ENCODE assay signal across 8 cellular contexts in genomic region chr12:92185052-92185451, GRCh38. TPM values are rescaled to one million over a fixed set of nuclear protein-coding genes. Genes with fewer than 3 reads are reported as not detected.
DNase-seq lines count a peak whose midpoint lies in the region; ATAC-seq and TF ChIP-seq lines count a peak whose summit lies in the region.

No MANE protein-coding gene starts in this region.

- H3K4me3 ChIP-seq in MG63 (no peak overlapping the region), right cardiac atrium (ENCODE audit: low read length) (no peak overlapping the region)

- DNase-seq in KBM-7 (peak; percentile 48), midbrain (lab: John Stamatoyannopoulos, UW) (peak; percentile 22), MG63 (no peak), HFFc6 (no peak), right cardiac atrium (no peak), DMS53 treated with DMSO at 0.1 percent for 48 hours (lab: John Stamatoyannopoulos, UW; ENCODE audit: unreplicated experiment) (no peak)

- H3K27ac Mint-ChIP-seq in HFFc6 = no peak overlapping the region

- no peaks in the 10 kb centered on the region for H3K9me3 Mint-ChIP-seq in HFFc6

- no peak overlapping the region for H3K4me3 Mint-ChIP-seq in HFFc6

- H3K4me1 Mint-ChIP-seq in HFFc6 (ENCODE audit: low read depth) = peaks cover 7% of the 10 kb centered on the region

- H3K27me3 Mint-ChIP-seq in HFFc6 (ENCODE audit: insufficient read depth) = peaks cover 6% of the 10 kb centered on the region

- ATAC-seq in GM18868 (IDR thresholded peaks at IDR 0.05; ENCODE audit: unreplicated experiment) (peak; percentile 81), GM21737 (IDR thresholded peaks at IDR 0.05; ENCODE audit: unreplicated experiment) (peak; percentile 58), right cardiac atrium (no peak)

- in situ Hi-C loops in KBM-7 (cut with MboI; ENCODE audit: low pct_unique_long_range_greater_than_20kb, low sequenced_read_pairs) = no loop called here

- H3K27me3 ChIP-seq in MG63 (no peaks in the 10 kb centered on the region), right cardiac atrium (ENCODE audit: control insufficient read depth, insufficient read depth) (no peaks in the 10 kb centered on the region)

- no peak for TF ChIP-seq CTCF in HFFc6 (IDR thresholded peaks at IDR 0.05)

- H3K4me1 ChIP-seq in right cardiac atrium (ENCODE audit: control insufficient read depth, insufficient read depth, low read length) = no peaks in the 10 kb centered on the region

- no peak overlapping the region for H3K27ac ChIP-seq in right cardiac atrium (ENCODE audit: low read length)

- intact Hi-C loops in right cardiac atrium (cut with DNase I) = no loop called here

- no peaks in the 10 kb centered on the region for H3K36me3 Mint-ChIP-seq in HFFc6 (ENCODE audit: low read depth)

- H3K36me3 ChIP-seq in MG63 = no peaks in the 10 kb centered on the region

- no peaks in the 10 kb centered on the region for H3K9me3 ChIP-seq in MG63
- H3K9me3 ChIP-seq in right cardiac atrium (ENCODE audit: control insufficient read depth, low read length) = no peaks in the 10 kb centered on the region

RNA-seq across cellular contexts. Expression of gene BTG1, which starts 39.4 kb away (rescaled TPM):
- 1.2 and 2.0 TPM in 2 replicates for total RNA-seq in MG63 (2014; rRNA removed; shearing (Covaris generic); ENCODE audit: low replicate concordance)
- total RNA-seq in HFFc6 (2021; fragmentation: NEBNext Ultra II Directional; extraction: Animal tissue kit (Norgen Biotek cat#: 25700)) = 10 to 100 TPM; 38.7 to 49.9 (median 45.3) TPM
- 100 to 1,000 TPM in 3 of 4 donors, 10 to 100 TPM in 1; 95.7 to 147 (median 134) TPM for total RNA-seq in right cardiac atrium
- 59.5 TPM for polyA plus RNA-seq in right cardiac atrium

Comparison
In these comparisons a context has a peak if more than half of its experiments do, and no peak if none do; other contexts are left out.
1. ATAC-seq: peak in GM18868 (single experiment) and GM21737 (single experiment); none in right cardiac atrium (0 of 2).
2. DNase-seq: peak in KBM-7 (single experiment) and midbrain (single experiment); none in MG63 (single experiment), HFFc6 (single experiment), right cardiac atrium (0 of 3) and DMS53 treated with DMSO at 0.1 percent for 48 hours (single experiment).
3. RNA of gene BTG1, which starts 39.4 kb away (total RNA-seq): 95.7 to 147 TPM in right cardiac atrium and 38.7 to 49.9 TPM in HFFc6; 1.2 to 2.0 TPM in MG63; every median in the first group is over 10 times any median in the second.